17 cellular contexts compared by ENCODE assay signal in the genomic region with DNA sequence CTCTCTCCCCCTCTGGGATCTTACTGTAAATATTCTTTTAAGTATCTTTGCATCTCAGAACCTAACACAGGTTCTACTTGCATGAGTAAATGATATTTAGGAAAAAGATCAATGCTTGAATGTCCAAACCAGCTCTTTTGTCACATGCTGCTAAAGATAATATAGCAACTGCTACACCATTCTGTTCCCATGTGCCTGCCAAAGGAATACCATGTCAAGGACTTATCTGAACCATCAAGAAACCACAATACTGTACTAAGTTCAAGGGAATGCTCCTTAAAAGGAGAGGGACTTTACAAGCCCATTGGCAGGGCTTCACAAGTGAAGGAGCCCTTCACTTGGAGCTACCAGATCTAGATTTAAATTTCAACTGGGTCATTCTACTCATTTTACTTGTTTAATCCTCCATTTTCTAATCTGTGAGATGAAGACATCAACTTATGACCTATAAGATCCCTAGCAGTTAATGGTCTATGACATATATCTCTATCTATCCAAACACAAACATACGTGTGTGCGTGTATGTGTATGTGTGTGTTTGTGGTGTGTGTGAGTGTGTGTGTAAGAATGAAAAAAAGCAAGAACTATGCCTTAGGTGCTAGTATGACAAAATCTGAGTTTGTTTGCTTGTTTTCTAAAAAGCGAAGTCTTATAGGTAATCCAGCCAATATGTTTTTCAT. TPM values are rescaled to one million over a fixed set of nuclear protein-coding genes. Genes with fewer than 3 reads are reported as not detected.
DNase-seq lines count a peak whose midpoint lies in the region; ATAC-seq, FAIRE-seq and TF ChIP-seq lines count a peak whose summit lies in the region.
"Had no signal": no experiment of that assay in that cellular context is flagged by ENCODE, and none has a peak within 500 bp of the region (broad histone marks: within the 10 kb centered on the region; RNA-seq: fewer than 3 reads in every experiment).

No MANE protein-coding gene starts in this region.

- no peak overlapping the region for H3K9ac ChIP-seq in K562 (ENCODE audit: insufficient read depth in 1 of 2, low read depth in 2 of 2, low read length in 2 of 2)

- 0 out of 4 replicates have a peak, but pooled peaks of 1 of the 2 experiments have one; percentile 7 for TF ChIP-seq RAD21 in K562 (CRISPR knock-in tag; conservative IDR thresholded peaks at IDR 0.05 in 1 of 2, IDR thresholded peaks at IDR 0.05 in 1 of 2)

- H3K27me3 ChIP-seq in K562 (ENCODE audit: control insufficient read depth in 2 of 2, insufficient read depth in 2 of 2, low read length in 2 of 2) (no peaks in the 10 kb centered on the region), stomach (no peaks in the 10 kb centered on the region)
- H3K27me3 ChIP-seq: BE2C, colonic mucosa had no signal

- DNase-seq in GM12891 (ENCODE audit: insufficient read length, low spot score) (no peak), K562 (ENCODE audit: extremely low read depth in 1 of 4, low spot score in 3 of 4) (no peak), putamen (ENCODE audit: low spot score) (no peak), stomach (no peak), ecto neural progenitor cell (ENCODE audit: low spot score) (no peak)
- DNase-seq: activated CD4-positive, alpha-beta T cell treated with anti-CD3 and anti-CD28 coated beads for 1 hour; BE2C; colonic mucosa; gastrocnemius medialis; SHP77 treated with DMSO at 0.1 percent for 48 hours had no signal

- in situ Hi-C loops in K562 (cut with MboI), result loop anchor here (25.0 kb wide), 1 partner anchor 816 kb away; no protein-coding TSS in a partner anchor

- H3K36me3 ChIP-seq in K562 (ENCODE audit: control insufficient read depth, insufficient read depth, low read length), result no peaks in the 10 kb centered on the region
- no peaks in the 10 kb centered on the region for H3K36me3 ChIP-seq in stomach
- H3K36me3 ChIP-seq: BE2C, colonic mucosa, gastrocnemius medialis had no signal

- ATAC-seq in GM21447 (IDR thresholded peaks at IDR 0.05; ENCODE audit: unreplicated experiment) (peak; percentile 12), HG03280 (IDR thresholded peaks at IDR 0.05; ENCODE audit: unreplicated experiment) (peak; percentile 5), K562 (peak; percentile 45; the same call in 1 of the 3 replicates), GM21825 (IDR thresholded peaks at IDR 0.05; ENCODE audit: unreplicated experiment) (no peak)
- ATAC-seq: gastrocnemius medialis had no signal

- no peak for TF ChIP-seq CTCF in K562 (IDR thresholded peaks at IDR 0.05 in 2 of 3, conservative IDR thresholded peaks at IDR 0.05 in 1 of 3; ENCODE audit: insufficient read depth in 2 of 3, low read depth in 1 of 3, low read length in 3 of 3)
- no peak for TF ChIP-seq CTCF in stomach (IDR thresholded peaks at IDR 0.05)

- no peaks in the 10 kb centered on the region for H3K9me1 ChIP-seq in K562 (ENCODE audit: control insufficient read depth, insufficient read depth, low read length)

- intact Hi-C loops in K562 (cut with micrococcal nuclease), result no loop called here
- intact Hi-C loops in stomach (cut with DNase I; ENCODE audit: low total_unique reads), result no loop called here

- H3K4me2 ChIP-seq in K562 (ENCODE audit: insufficient read depth, low read length), result no peak overlapping the region

- TF ChIP-seq EP300 in K562 (IDR thresholded peaks at IDR 0.05; ENCODE audit: low read length), result no peak
- no peak for TF ChIP-seq EP300 in stomach (IDR thresholded peaks at IDR 0.05)

- 0 out of 3 replicates have a peak overlapping the region, but pooled peaks have one; percentile 18 for H3K27ac ChIP-seq in K562 (ENCODE audit: extremely low read depth, low read depth, low read length)
- peak overlapping the region in 1 of 5 donors; percentile 44 for H3K27ac ChIP-seq in stomach
- H3K27ac ChIP-seq: colonic mucosa, gastrocnemius medialis had no signal

- peak; percentile 89 for FAIRE-seq in GM12891 (lab: Jason Lieb, UNC)
- FAIRE-seq in K562 (lab: Jason Lieb, UNC), result peak; percentile 68
- FAIRE-seq: H1 had no signal

- BruUV-seq in K562 (replicated peaks; lab: Mats Ljungman, UMichigan), result no TSS peak

- CTCF ChIA-PET in K562 (lab: Yijun Ruan, JAX; ENCODE audit: low intra/inter-chr PET ratio), result no interaction called here

- whole genome bisulfite sequencing in K562 (ENCODE audit: insufficient coverage, low coverage, missing lambda C conversion rate), result 79% methylated on average over 3 of the region's 3 CpGs
- WGBS in stomach, 5 donors, result 85 to 93% (median 90%) methylated on average over 3 of the region's 3 CpGs

- H3K9me3 ChIP-seq in K562 (replicated peaks; ENCODE audit: control insufficient read depth, insufficient read depth, low read depth, low read length) (no peaks in the 10 kb centered on the region), stomach (no peaks in the 10 kb centered on the region)
- H3K9me3 ChIP-seq: BE2C, colonic mucosa, gastrocnemius medialis had no signal

- peak overlapping the region; percentile 82 for H2AFZ ChIP-seq in K562 (ENCODE audit: low read depth, low read length)

- POLR2A ChIA-PET in K562 (lab: Yijun Ruan, JAX), result interaction anchor here (1.0 to 1.6 kb wide), 2 partner anchors 14 to 321 kb away, joined by 5 read pairs; a partner anchor contains a TSS

- H4K20me1 ChIP-seq in K562 (replicated peaks; ENCODE audit: control insufficient read depth, insufficient read depth, low read length), result no peaks in the 10 kb centered on the region

- H3K4me1 ChIP-seq in K562 (replicated peaks in 1 of 2; ENCODE audit: control insufficient read depth in 2 of 2, insufficient read depth in 2 of 2, low read length in 2 of 2), result peaks cover 7 to 26% of the 10 kb centered on the region in 2 experiments
- H3K4me1 ChIP-seq in stomach, result peaks cover 0 to 13% (median 5%) of the 10 kb centered on the region in 4 donors
- H3K4me1 ChIP-seq: BE2C, colonic mucosa, gastrocnemius medialis had no signal

- no peaks in the 10 kb centered on the region for H3K79me2 ChIP-seq in K562 (ENCODE audit: control insufficient read depth, insufficient read depth, low read length)

- no peak for TF ChIP-seq POLR2A in GM12891 (IDR thresholded peaks at IDR 0.05; ENCODE audit: low read depth, low read length)
- no peak for TF ChIP-seq POLR2A in K562 (conservative IDR thresholded peaks at IDR 0.05)
- no peak for TF ChIP-seq POLR2A in stomach (IDR thresholded peaks at IDR 0.05)

- H3K4me3 ChIP-seq in K562 (no peak overlapping the region), stomach (no peak overlapping the region)
- H3K4me3 ChIP-seq: colonic mucosa, gastrocnemius medialis had no signal

TF ChIP-seq in GM12891, 5 proteins besides CTCF, POLR2A, EP300 and RAD21 (continues in another document):
- TF ChIP-seq TAF1 (IDR thresholded peaks at IDR 0.05; ENCODE audit: low read depth, low read length) (no peak), SPI1 (IDR thresholded peaks at IDR 0.05; ENCODE audit: low read depth, low read length) (no peak), POLR2AphosphoS5 (IDR thresholded peaks at IDR 0.05; ENCODE audit: low read depth, low read length) (no peak), PAX5 (IDR thresholded peaks at IDR 0.05; ENCODE audit: insufficient read depth, low read length, severe bottlenecking) (no peak)

TF ChIP-seq in K562, 482 proteins besides CTCF, POLR2A, EP300 and RAD21 (continues in another document):
- peak; percentile 61; the same call in 1 of the 2 replicates for TF ChIP-seq HSF4 (CRISPR knock-in tag; IDR thresholded peaks at IDR 0.05; ENCODE audit: borderline replicate concordance)

RNA-seq across cellular contexts. Expression of a gene that starts 13.0 kb away (rescaled TPM):
- 61.2 TPM for polyA plus RNA-seq in GM12891 (2012; ENCODE audit: low read depth, missing spikeins)
- total RNA-seq in K562 (2011; cell fraction: chromatin; rRNA removed; ENCODE audit: low replicate concordance), result 16.8 and 69.9 TPM in 2 replicates
- 9.7 and 15.5 TPM in 2 replicates for total RNA-seq in K562 (2011; cell fraction: nucleolus; rRNA removed)
- total RNA-seq in K562 (2011; cell fraction: nucleoplasm; rRNA removed), result 37.0 and 70.5 TPM in 2 replicates
- total RNA-seq in K562 (2014; rRNA removed) (34.5 and 36.0 TPM in 2 replicates), K562 (2014; rRNA removed; fragmentation: Illumina TruSeq; extraction: Trizol) (45.3 and 55.8 TPM in 2 replicates), K562 (2015; rRNA removed; fragmentation: Illumina TruSeq; extraction: Trizol) (47.9 and 51.8 TPM in 2 replicates), K562 (2021) (46.6 and 52.1 TPM in 2 replicates), stomach (10 to 100 TPM; 12.1 to 79.9 (median 45.5) TPM)
- polyA plus RNA-seq in K562 (2011; rRNA removed) (47.3 and 54.0 TPM in 2 replicates), K562 (2014; fragmentation: Illumina TruSeq; extraction: Trizol) (62.6 and 78.8 TPM in 2 replicates), K562 (2014; fragmentation: Nextera tagmentation; extraction: Ambion mirVana) (100 to 1,000 TPM; 118 to 152 TPM), K562 (2014; rRNA removed) (43.2 and 52.7 TPM in 2 replicates), stomach (100 to 1,000 TPM in 1 of 3 donors, 10 to 100 TPM in 2; 38.1 to 239 (median 80.2) TPM)
- 28.3 and 50.2 TPM in 2 replicates for polyA plus RNA-seq in K562 (2011; cell fraction: cytosol; rRNA removed)
- 24.7 and 33.9 TPM in 2 replicates for polyA plus RNA-seq in K562 (2011; cell fraction: nucleus; rRNA removed)
- polyA plus RNA-seq in K562 (2012), result 36.4 and 92.2 TPM in 2 replicates
- polyA minus RNA-seq in K562 (2011; rRNA and poly(A)+ RNA removed), result 94.8 and 102 TPM in 2 replicates
- 18.3 and 22.0 TPM in 2 replicates for polyA minus RNA-seq in K562 (2011; cell fraction: cytosol; rRNA and poly(A)+ RNA removed)
- 10.4 and 24.3 TPM in 2 replicates for polyA minus RNA-seq in K562 (2011; cell fraction: nucleus; rRNA and poly(A)+ RNA removed)

RNA-seq across cellular contexts. Expression of a gene that starts 42.2 kb away (rescaled TPM):
- not detected for polyA plus RNA-seq in GM12891 (2012; ENCODE audit: low read depth, missing spikeins)
- not detected in 2 replicates for total RNA-seq in K562 (2011; cell fraction: chromatin; rRNA removed; ENCODE audit: low replicate concordance)
- not detected in 2 replicates for total RNA-seq in K562 (2011; cell fraction: nucleolus; rRNA removed)
- total RNA-seq in K562 (2011; cell fraction: nucleoplasm; rRNA removed), result not detected in 2 replicates
- not detected in 2 replicates for total RNA-seq in K562 (2014; rRNA removed)
- not detected in 2 replicates for total RNA-seq in K562 (2014; rRNA removed; fragmentation: Illumina TruSeq; extraction: Trizol)
- not detected in 2 replicates for total RNA-seq in K562 (2015; rRNA removed; fragmentation: Illumina TruSeq; extraction: Trizol)
- total RNA-seq in K562 (2021), result not detected in 2 replicates
- polyA plus RNA-seq in K562 (2011; rRNA removed), result not detected in 2 replicates
- polyA plus RNA-seq in K562 (2011; cell fraction: cytosol; rRNA removed), result not detected in 2 replicates
- polyA plus RNA-seq in K562 (2011; cell fraction: nucleus; rRNA removed), result not detected in 2 replicates
- not detected in 2 replicates for polyA plus RNA-seq in K562 (2012)
- not detected in 2 replicates for polyA plus RNA-seq in K562 (2014; fragmentation: Illumina TruSeq; extraction: Trizol)
- polyA plus RNA-seq in K562 (2014; fragmentation: Nextera tagmentation; extraction: Ambion mirVana), result not detected
- polyA plus RNA-seq in K562 (2014; rRNA removed), result not detected in 2 replicates
- not detected in 2 replicates for polyA minus RNA-seq in K562 (2011; rRNA and poly(A)+ RNA removed)
- not detected in 2 replicates for polyA minus RNA-seq in K562 (2011; cell fraction: cytosol; rRNA and poly(A)+ RNA removed)
- polyA minus RNA-seq in K562 (2011; cell fraction: nucleus; rRNA and poly(A)+ RNA removed), result not detected in 2 replicates
- not detected for total RNA-seq in stomach
- polyA plus RNA-seq in stomach, result not detected
- total RNA-seq: colonic mucosa, gastrocnemius medialis, H1, liver, pulmonary artery endothelial cell, ureter had no signal
- polyA plus RNA-seq: H1, liver had no signal
